Comparison of ENCODE assay signal across 1 cellular context in genomic region chr7:156962145-156962544, GRCh38.
TF ChIP-seq lines count a peak whose summit lies in the region.

No MANE protein-coding gene starts in this region.

TF ChIP-seq in K562, 482 proteins besides CTCF, POLR2A, EP300 and RAD21:
- TF ChIP-seq CHD4 (IDR thresholded peaks at IDR 0.05; ENCODE audit: insufficient read depth, insufficient replicate concordance, low read depth, low read length, poor library complexity, severe bottlenecking) (no peak), HMG20A (CRISPR knock-in tag; conservative IDR thresholded peaks at IDR 0.05) (no peak), FOXA3 (CRISPR knock-in tag; conservative IDR thresholded peaks at IDR 0.05 in 1 of 2, IDR thresholded peaks at IDR 0.05 in 1 of 2) (no peak), RBFOX2 (IDR thresholded peaks at IDR 0.05; ENCODE audit: low read depth, low read length) (0 out of 2 replicates have a peak, but pooled peaks have one; percentile 20), ELK3 (CRISPR knock-in tag; IDR thresholded peaks at IDR 0.05) (no peak)
